In genomic region chr22:17628304-17629166, GRCh38 we compare ENCODE assay signal across 8 cellular contexts. TPM values are rescaled to one million over a fixed set of nuclear protein-coding genes. Genes with fewer than 3 reads are reported as not detected.
DNase-seq lines count a peak whose midpoint lies in the region; ATAC-seq and TF ChIP-seq lines count a peak whose summit lies in the region.

TSS of gene ATP6V1E1 (minus strand) at chr22:17628749. CDS start at chr22:17628635, 114 bp downstream.

- H3K27me3 ChIP-seq in ascending aorta (no peaks in the 10 kb centered on the region), right cardiac atrium (ENCODE audit: control insufficient read depth, insufficient read depth) (no peaks in the 10 kb centered on the region), uterus (no peaks in the 10 kb centered on the region)

- H3K4me3 ChIP-seq in ascending aorta: peak within 1 kb of the TSS; percentile 94 to 95
- H3K4me3 ChIP-seq in right cardiac atrium (ENCODE audit: low read length): peak within 1 kb of the TSS; percentile 87
- H3K4me3 ChIP-seq in uterus: peak within 1 kb of the TSS; percentile 93 to 100

- H3K4me1 Mint-ChIP-seq in T-helper 2 cell treated with Interferon-gamma antibody and Interleukin-4, amounts not matched to agents 5 μg/mL and 100 μg/mL, for 36 hours (ENCODE audit: low read depth): peaks cover 7% of the 10 kb centered on the region

- H3K27ac ChIP-seq in ascending aorta (peak within 1 kb of the TSS; percentile 86 to 92), right cardiac atrium (ENCODE audit: low read length) (peak within 1 kb of the TSS; percentile 100), uterus (peak within 1 kb of the TSS; percentile 91 to 93)

- H3K4me3 Mint-ChIP-seq in T-helper 2 cell treated with Interferon-gamma antibody and Interleukin-4, amounts not matched to agents 5 μg/mL and 100 μg/mL, for 36 hours: peak within 1 kb of the TSS; percentile 90

- H3K36me3 ChIP-seq in ascending aorta: peaks cover 0 to 12% of the 10 kb centered on the region in 2 donors
- H3K36me3 ChIP-seq in uterus: no peaks in the 10 kb centered on the region

- intact Hi-C loops in ascending aorta (cut with DNase I) (loop anchor here (1.0 to 5.0 kb wide), 4 partner anchors 10 to 429 kb away; partner anchors contain the start of gene BCL2L13), right cardiac atrium (cut with DNase I) (loop anchor here in 1 of 4 donors (10.0 kb wide), 1 partner anchor 74 kb away; no protein-coding TSS in a partner anchor), uterus (cut with DNase I; ENCODE audit: low total_unique reads) (no loop called here)

- WGBS in right cardiac atrium: under 1% methylated on average over 49 of the region's 49 CpGs

- H3K9me3 ChIP-seq in ascending aorta (no peaks in the 10 kb centered on the region), right cardiac atrium (ENCODE audit: control insufficient read depth, low read length) (no peaks in the 10 kb centered on the region), uterus (no peaks in the 10 kb centered on the region)

- TF ChIP-seq POLR2A in uterus (IDR thresholded peaks at IDR 0.05): peak; percentile 64 to 65

- TF ChIP-seq CTCF in ascending aorta (IDR thresholded peaks at IDR 0.05): no peak
- TF ChIP-seq CTCF in uterus (IDR thresholded peaks at IDR 0.05): no peak

- no peaks in the 10 kb centered on the region for H3K27me3 Mint-ChIP-seq in T-helper 2 cell treated with Interferon-gamma antibody and Interleukin-4, amounts not matched to agents 5 μg/mL and 100 μg/mL, for 36 hours (ENCODE audit: low read depth)

- peak within 1 kb of the TSS; percentile 84 for H3K27ac Mint-ChIP-seq in T-helper 2 cell treated with Interferon-gamma antibody and Interleukin-4, amounts not matched to agents 5 μg/mL and 100 μg/mL, for 36 hours

- DNase-seq in NCI-H1930 (lab: John Stamatoyannopoulos, UW) (peak; percentile 81 to 89), ascending aorta (ENCODE audit: low spot score in 2 of 2) (peak; percentile 90 to 98), right cardiac atrium (peak; percentile 96 to 98 (median 98)), pulmonary artery endothelial cell (ENCODE audit: low read depth, low spot score) (peak; percentile 94), uterus (peak; percentile 96 to 97)
- peak; percentile 95 for DNase-seq in T-helper 2 cell treated with Interferon-gamma antibody and Interleukin-4, amounts not matched to agents 5 μg/mL and 100 μg/mL, for 36 hours (ENCODE audit: low spot score)

- H3K4me1 ChIP-seq in ascending aorta (peaks cover 13% of the 10 kb centered on the region in 2 donors), right cardiac atrium (ENCODE audit: control insufficient read depth, insufficient read depth, low read length) (no peaks in the 10 kb centered on the region), uterus (peaks cover 6 to 8% of the 10 kb centered on the region in 2 donors)

- no peaks in the 10 kb centered on the region for H3K9me3 Mint-ChIP-seq in T-helper 2 cell treated with Interferon-gamma antibody and Interleukin-4, amounts not matched to agents 5 μg/mL and 100 μg/mL, for 36 hours

- peaks cover 14% of the 10 kb centered on the region for H3K36me3 Mint-ChIP-seq in T-helper 2 cell treated with Interferon-gamma antibody and Interleukin-4, amounts not matched to agents 5 μg/mL and 100 μg/mL, for 36 hours (ENCODE audit: low read depth)

- ATAC-seq in GM18502 (IDR thresholded peaks at IDR 0.05; ENCODE audit: poor library complexity, unreplicated experiment) (peak; percentile 98), HG02970 (IDR thresholded peaks at IDR 0.05; ENCODE audit: low FRiP score, unreplicated experiment) (peak; percentile 97), right cardiac atrium (peak; percentile 100)

RNA-seq across cellular contexts. Expression of gene ATP6V1E1, which starts in this region (rescaled TPM):
- total RNA-seq in ascending aorta: 94.6 TPM
- total RNA-seq in right cardiac atrium: 100 to 1,000 TPM; 162 to 199 (median 182) TPM
- polyA plus RNA-seq in right cardiac atrium: 207 TPM
- total RNA-seq in pulmonary artery endothelial cell: 119 and 124 TPM in 2 replicates
- 100 to 1,000 TPM in 3 of 4 donors, 10 to 100 TPM in 1; 88.7 to 147 (median 121) TPM for total RNA-seq in uterus

Comparison
In these comparisons a context has a peak if more than half of its experiments do, and no peak if none do; other contexts are left out.
1. Peak in every context shown above with its lines: DNase-seq, ATAC-seq, H3K4me3 ChIP-seq and H3K27ac ChIP-seq.